ENCODE assay signal across 1 cellular context in the genomic region with DNA sequence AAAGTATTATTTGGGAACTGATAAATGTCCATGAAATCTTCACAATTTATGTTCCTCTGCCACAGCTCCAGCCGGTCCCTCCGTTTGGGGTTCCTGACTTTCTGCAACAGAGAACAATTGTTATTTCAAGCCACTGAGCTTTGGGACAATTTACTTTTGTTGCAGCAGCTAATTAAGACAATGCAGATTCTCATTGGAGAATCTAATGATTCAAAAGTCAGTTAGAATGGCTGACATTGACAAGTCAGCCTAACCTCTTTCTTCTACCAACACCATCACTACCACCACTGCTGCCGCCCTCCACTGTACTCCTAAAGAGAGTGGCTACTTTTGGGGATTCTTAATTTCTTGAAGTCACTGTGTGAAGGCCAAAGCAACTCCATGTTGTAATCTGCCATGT.
TF ChIP-seq lines count a peak whose summit lies in the region.

No MANE protein-coding gene starts in this region.

TF ChIP-seq in K562, 482 proteins besides CTCF, POLR2A, EP300 and RAD21:
- TF ChIP-seq NELFE (IDR thresholded peaks at IDR 0.05; ENCODE audit: insufficient read depth, insufficient read length) (no peak), NR2C2 (CRISPR knock-in tag; IDR thresholded peaks at IDR 0.05) (no peak), NR2C2 (tag; IDR thresholded peaks at IDR 0.05) (0 out of 2 replicates have a peak, but pooled peaks have one; percentile 7), ZNF398 (CRISPR knock-in tag; IDR thresholded peaks at IDR 0.05) (no peak), ZNF197 (CRISPR knock-in tag; IDR thresholded peaks at IDR 0.05; ENCODE audit: low read depth) (no peak)
- TF ChIP-seq, protein P1, sequence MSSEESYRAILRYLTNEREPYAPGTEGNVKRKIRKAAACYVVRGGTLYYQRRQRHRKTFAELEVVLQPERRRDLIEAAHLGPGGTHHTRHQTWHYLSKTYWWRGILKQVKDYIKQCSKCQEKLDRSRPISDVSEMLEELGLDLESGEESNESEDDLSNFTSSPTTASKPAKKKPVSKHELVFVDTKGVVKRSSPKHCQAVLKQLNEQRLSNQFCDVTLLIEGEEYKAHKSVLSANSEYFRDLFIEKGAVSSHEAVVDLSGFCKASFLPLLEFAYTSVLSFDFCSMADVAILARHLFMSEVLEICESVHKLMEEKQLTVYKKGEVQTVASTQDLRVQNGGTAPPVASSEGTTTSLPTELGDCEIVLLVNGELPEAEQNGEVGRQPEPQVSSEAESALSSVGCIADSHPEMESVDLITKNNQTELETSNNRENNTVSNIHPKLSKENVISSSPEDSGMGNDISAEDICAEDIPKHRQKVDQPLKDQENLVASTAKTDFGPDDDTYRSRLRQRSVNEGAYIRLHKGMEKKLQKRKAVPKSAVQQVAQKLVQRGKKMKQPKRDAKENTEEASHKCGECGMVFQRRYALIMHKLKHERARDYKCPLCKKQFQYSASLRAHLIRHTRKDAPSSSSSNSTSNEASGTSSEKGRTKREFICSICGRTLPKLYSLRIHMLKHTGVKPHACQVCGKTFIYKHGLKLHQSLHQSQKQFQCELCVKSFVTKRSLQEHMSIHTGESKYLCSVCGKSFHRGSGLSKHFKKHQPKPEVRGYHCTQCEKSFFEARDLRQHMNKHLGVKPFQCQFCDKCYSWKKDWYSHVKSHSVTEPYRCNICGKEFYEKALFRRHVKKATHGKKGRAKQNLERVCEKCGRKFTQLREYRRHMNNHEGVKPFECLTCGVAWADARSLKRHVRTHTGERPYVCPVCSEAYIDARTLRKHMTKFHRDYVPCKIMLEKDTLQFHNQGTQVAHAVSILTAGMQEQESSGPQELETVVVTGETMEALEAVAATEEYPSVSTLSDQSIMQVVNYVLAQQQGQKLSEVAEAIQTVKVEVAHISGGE (CRISPR knock-in tag; IDR thresholded peaks at IDR 0.05) = 0 out of 6 replicates have a peak, but pooled peaks of 1 of the 3 experiments have one; percentile 72
